In genomic region chr19:35247526-35248309, GRCh38 we compare ENCODE assay signal across 1 cellular context.
TF ChIP-seq lines count a peak whose summit lies in the region.

No MANE protein-coding gene starts in this region.

TF ChIP-seq in neural cell, 6 proteins besides CTCF, POLR2A, EP300 and RAD21:
- no peak for TF ChIP-seq REST (IDR thresholded peaks at IDR 0.05; ENCODE audit: borderline replicate concordance)
- TF ChIP-seq SMC3 (conservative IDR thresholded peaks at IDR 0.05; ENCODE audit: poor library complexity): no peak
- TF ChIP-seq EZH2 (IDR thresholded peaks at IDR 0.05; ENCODE audit: borderline replicate concordance, insufficient read depth, low read length, poor library complexity, severe bottlenecking): no peak
- TF ChIP-seq MXI1 (conservative IDR thresholded peaks at IDR 0.05; ENCODE audit: poor library complexity, severe bottlenecking): no peak
- no peak for TF ChIP-seq POLR2AphosphoS5 (IDR thresholded peaks at IDR 0.05)
- no peak for TF ChIP-seq TAF1 (IDR thresholded peaks at IDR 0.05; ENCODE audit: low read depth)
